In the genomic region with DNA sequence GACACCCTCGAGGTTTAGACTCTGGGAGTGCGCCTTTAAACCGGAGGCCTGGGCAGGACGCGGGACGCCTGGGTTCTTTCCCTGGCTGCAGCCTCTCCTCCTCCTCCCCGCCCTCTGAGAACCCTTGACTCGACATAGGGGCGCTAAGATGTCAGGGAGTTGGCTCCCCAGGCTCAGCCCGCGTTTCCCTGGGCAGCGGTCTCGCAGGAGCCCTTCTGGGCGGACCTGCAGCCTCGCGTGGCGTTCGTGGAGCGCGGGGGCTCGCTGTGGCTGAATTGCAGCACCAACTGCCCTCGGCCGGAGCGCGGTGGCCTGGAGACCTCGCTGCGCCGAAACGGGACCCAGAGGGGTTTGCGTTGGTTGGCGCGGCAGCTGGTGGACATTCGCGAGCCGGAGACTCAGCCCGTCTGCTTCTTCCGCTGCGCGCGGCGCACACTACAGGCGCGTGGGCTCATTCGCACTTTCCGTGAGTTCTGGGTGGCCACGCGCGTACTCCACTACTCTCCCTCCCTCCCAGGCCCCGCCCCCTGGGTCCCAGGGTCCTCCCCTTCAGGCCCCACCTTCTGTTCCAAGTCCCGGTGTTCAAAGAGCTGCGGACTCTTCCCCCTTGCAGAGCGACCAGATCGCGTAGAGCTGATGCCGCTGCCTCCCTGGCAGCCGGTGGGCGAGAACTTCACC, we compare ENCODE assay signal across 8 cellular contexts. TPM values are rescaled to one million over a fixed set of nuclear protein-coding genes. Genes with fewer than 3 reads are reported as not detected.
A peak's percentile ranks its signal among the peaks of the same experiment; 100 is the strongest.
DNase-seq lines count a peak whose midpoint lies in the region; ATAC-seq and TF ChIP-seq lines count a peak whose summit lies in the region.

No MANE protein-coding gene starts in this region.

- 0 to 1% (median 1%) methylated on average over 6 to 57 of the region's 57 CpGs for WGBS in spleen, 5 donors

- no peak for ATAC-seq in GM18861 (IDR thresholded peaks at IDR 0.05; ENCODE audit: unreplicated experiment)

- no peak overlapping the region for H3K9ac ChIP-seq in iPS-18a (ENCODE audit: low read length)

- H3K27ac ChIP-seq in iPS-18a (ENCODE audit: low read length) (no peak overlapping the region), spleen (peak overlapping the region in 3 of 8 donors; percentile 9 to 20 (median 19))

- peaks cover 23% of the 10 kb centered on the region for H3K4me1 ChIP-seq in iPS-18a (ENCODE audit: control insufficient read depth, low read depth, low read length)
- H3K4me1 ChIP-seq in spleen = peaks cover 71 to 100% (median 94%) of the 10 kb centered on the region in 6 donors

- TF ChIP-seq POLR2A in spleen (IDR thresholded peaks at IDR 0.05) = no peak

- no peaks in the 10 kb centered on the region for H3K9me3 ChIP-seq in iPS-18a (ENCODE audit: control insufficient read depth, low read depth, low read length)
- H3K9me3 ChIP-seq in spleen = no peaks in the 10 kb centered on the region

- no peaks in the 10 kb centered on the region for H3K36me3 ChIP-seq in iPS-18a (ENCODE audit: control insufficient read depth, low read depth, low read length)
- H3K36me3 ChIP-seq in spleen = peaks cover 1 to 4% (median 2%) of the 10 kb centered on the region in 6 donors

- intact Hi-C loops in spleen (cut with DNase I; ENCODE audit: low total_unique reads) = no loop called here

- DNase-seq in SHP77 (lab: John Stamatoyannopoulos, UW) = peak; percentile 42 to 49
- DNase-seq in SHP77 treated with DMSO at 0.1 percent for 48 hours (lab: John Stamatoyannopoulos, UW) = no peak
- DNase-seq in anterior cingulate cortex (lab: John Stamatoyannopoulos, UW) = peak in 32 of 58 donors; percentile 7 to 68 (median 19)
- DNase-seq in spleen = peak; percentile 88
- DNase-seq in NCI-H1436 (lab: John Stamatoyannopoulos, UW) = no peak

- H3K27me3 ChIP-seq in iPS-18a (ENCODE audit: control insufficient read depth, insufficient read depth, low read length) (peaks cover 100% of the 10 kb centered on the region), spleen (replicated peaks in 1 of 7) (peaks cover 20 to 94% (median 88%) of the 10 kb centered on the region in 7 donors)

- no peak for TF ChIP-seq CTCF in spleen (IDR thresholded peaks at IDR 0.05 in 8 of 11, conservative IDR thresholded peaks at IDR 0.05 in 3 of 11)

- peak overlapping the region; percentile 46 for H3K4me3 ChIP-seq in iPS-18a (ENCODE audit: low read length)
- H3K4me3 ChIP-seq in spleen = peak overlapping the region; percentile 14 to 70 (median 43)

TF ChIP-seq in PFSK-1, 5 proteins besides CTCF, POLR2A, EP300 and RAD21:
- TF ChIP-seq, protein P1, sequence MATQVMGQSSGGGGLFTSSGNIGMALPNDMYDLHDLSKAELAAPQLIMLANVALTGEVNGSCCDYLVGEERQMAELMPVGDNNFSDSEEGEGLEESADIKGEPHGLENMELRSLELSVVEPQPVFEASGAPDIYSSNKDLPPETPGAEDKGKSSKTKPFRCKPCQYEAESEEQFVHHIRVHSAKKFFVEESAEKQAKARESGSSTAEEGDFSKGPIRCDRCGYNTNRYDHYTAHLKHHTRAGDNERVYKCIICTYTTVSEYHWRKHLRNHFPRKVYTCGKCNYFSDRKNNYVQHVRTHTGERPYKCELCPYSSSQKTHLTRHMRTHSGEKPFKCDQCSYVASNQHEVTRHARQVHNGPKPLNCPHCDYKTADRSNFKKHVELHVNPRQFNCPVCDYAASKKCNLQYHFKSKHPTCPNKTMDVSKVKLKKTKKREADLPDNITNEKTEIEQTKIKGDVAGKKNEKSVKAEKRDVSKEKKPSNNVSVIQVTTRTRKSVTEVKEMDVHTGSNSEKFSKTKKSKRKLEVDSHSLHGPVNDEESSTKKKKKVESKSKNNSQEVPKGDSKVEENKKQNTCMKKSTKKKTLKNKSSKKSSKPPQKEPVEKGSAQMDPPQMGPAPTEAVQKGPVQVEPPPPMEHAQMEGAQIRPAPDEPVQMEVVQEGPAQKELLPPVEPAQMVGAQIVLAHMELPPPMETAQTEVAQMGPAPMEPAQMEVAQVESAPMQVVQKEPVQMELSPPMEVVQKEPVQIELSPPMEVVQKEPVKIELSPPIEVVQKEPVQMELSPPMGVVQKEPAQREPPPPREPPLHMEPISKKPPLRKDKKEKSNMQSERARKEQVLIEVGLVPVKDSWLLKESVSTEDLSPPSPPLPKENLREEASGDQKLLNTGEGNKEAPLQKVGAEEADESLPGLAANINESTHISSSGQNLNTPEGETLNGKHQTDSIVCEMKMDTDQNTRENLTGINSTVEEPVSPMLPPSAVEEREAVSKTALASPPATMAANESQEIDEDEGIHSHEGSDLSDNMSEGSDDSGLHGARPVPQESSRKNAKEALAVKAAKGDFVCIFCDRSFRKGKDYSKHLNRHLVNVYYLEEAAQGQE (IDR thresholded peaks at IDR 0.05; ENCODE audit: insufficient read depth in 1 of 2, low read depth in 2 of 2, low read length in 2 of 2) = no peak
- 0 out of 2 replicates have a peak, but pooled peaks have one; percentile 29 for TF ChIP-seq POLR2AphosphoS5 (IDR thresholded peaks at IDR 0.05; ENCODE audit: low read depth, low read length)

RNA-seq across cellular contexts. Expression of a gene that starts 1.3 kb away (rescaled TPM):
- 1.1 TPM for polyA plus RNA-seq in PFSK-1 (2012; ENCODE audit: insufficient read length, low read depth)
- 1 to 10 TPM in 4 of 7 donors, under 1 TPM in 3; 0.33 to 1.4 (median 1.0) TPM for total RNA-seq in spleen
- polyA plus RNA-seq in spleen = under 1 TPM; 0.07 to 0.29 (median 0.21) TPM

RNA-seq across cellular contexts. Expression of a gene that starts 4.3 kb away (rescaled TPM):
- polyA plus RNA-seq in PFSK-1 (2012; ENCODE audit: insufficient read length, low read depth) = 0.72 TPM
- 1 to 10 TPM; 1.2 to 3.7 (median 1.6) TPM for total RNA-seq in spleen
- polyA plus RNA-seq in spleen = under 1 TPM; 0.48 to 0.57 (median 0.49) TPM

RNA-seq across cellular contexts. Expression of a gene that starts 18.6 kb away (rescaled TPM):
- polyA plus RNA-seq in PFSK-1 (2012; ENCODE audit: insufficient read length, low read depth) = 3.0 TPM
- 1 to 10 TPM; 2.7 to 7.0 (median 3.2) TPM for total RNA-seq in spleen
- 10 to 100 TPM; 11.6 to 24.1 (median 19.7) TPM for polyA plus RNA-seq in spleen

RNA-seq across cellular contexts. Expression of a gene that starts 20.1 kb away (rescaled TPM):
- 31.8 TPM for polyA plus RNA-seq in PFSK-1 (2012; ENCODE audit: insufficient read length, low read depth)
- total RNA-seq in spleen = 100 to 1,000 TPM in 5 of 7 donors, 10 to 100 TPM in 2; 84.4 to 163 (median 116) TPM
- polyA plus RNA-seq in spleen = 10 to 100 TPM; 12.8 to 22.2 (median 15.1) TPM

RNA-seq across cellular contexts. Expression of a gene that starts 24.8 kb away (rescaled TPM):
- polyA plus RNA-seq in PFSK-1 (2012; ENCODE audit: insufficient read length, low read depth) = 54.7 TPM
- 10 to 100 TPM in 6 of 7 donors, 1 to 10 TPM in 1; 9.1 to 28.1 (median 11.2) TPM for total RNA-seq in spleen
- polyA plus RNA-seq in spleen = 10 to 100 TPM; 16.1 to 27.9 (median 19.8) TPM

Comparison
In these comparisons a context has a peak if more than half of its experiments do, and no peak if none do; other contexts are left out.
1. DNase-seq: peak in SHP77 (2 of 2), anterior cingulate cortex (32 of 58) and spleen (single experiment); none in SHP77 treated with DMSO at 0.1 percent for 48 hours (single experiment) and NCI-H1436 (single experiment).